Comparison of ENCODE assay signal across 11 cellular contexts in the genomic region with DNA sequence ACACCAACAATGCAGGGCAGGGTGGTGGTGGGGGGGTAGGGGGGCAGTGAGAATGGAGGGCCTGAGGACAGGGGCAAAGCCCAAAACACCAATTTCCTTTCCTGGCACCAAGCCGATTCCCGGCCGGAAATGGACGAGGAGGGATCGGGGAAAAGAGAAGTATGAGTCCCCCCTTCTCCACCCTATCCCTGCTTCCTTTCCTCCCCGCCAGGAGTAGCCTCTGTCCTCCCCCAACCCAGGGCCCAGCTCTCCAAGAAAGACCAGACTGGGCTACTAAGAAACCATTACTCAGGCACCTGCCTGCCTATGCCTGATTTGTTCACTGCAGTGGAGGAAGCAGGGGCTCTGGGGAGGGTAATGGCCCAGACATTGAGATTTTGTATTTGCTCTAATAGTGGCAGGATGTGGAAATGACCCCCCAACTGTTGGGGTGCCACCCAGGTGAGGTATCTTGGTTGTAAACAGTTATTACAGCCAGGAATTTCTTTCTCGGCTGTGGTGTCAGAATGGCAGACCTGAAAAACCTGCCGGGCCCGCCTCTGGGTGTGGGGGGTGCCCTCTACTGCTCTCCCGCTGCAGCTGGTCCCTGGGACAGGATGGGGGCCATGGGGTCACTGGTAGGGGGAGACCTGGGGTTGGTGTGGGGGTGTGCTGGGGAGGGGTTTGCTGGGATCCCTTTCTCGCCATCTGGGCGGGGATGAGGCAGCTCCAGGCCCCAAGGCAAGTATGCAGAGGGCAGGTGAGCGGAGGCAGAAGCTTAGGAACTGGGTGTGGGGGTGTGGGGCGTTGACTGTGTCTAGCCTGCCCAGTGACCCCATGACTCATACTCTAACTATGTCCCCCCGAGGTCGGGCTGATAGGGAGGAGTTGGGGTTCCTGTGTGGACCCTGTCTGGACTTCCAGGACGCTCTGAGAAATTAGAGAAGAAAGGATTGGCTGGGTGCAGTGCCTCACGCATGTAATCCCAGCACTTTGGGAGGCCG. TPM values are rescaled to one million over a fixed set of nuclear protein-coding genes. Genes with fewer than 3 reads are reported as not detected.
A peak's percentile ranks its signal among the peaks of the same experiment; 100 is the strongest.
DNase-seq lines count a peak whose midpoint lies in the region; ATAC-seq and TF ChIP-seq lines count a peak whose summit lies in the region.
"Had no signal": no experiment of that assay in that cellular context is flagged by ENCODE, and none has a peak within 500 bp of the region (broad histone marks: within the 10 kb centered on the region; RNA-seq: fewer than 3 reads in every experiment).

No MANE protein-coding gene starts in this region.

- H3K4me3 Mint-ChIP-seq in Calu3 (ENCODE audit: low read depth, unreplicated experiment): peak overlapping the region; percentile 88

- peak overlapping the region; percentile 25 for H3K4me3 ChIP-seq in colonic mucosa
- H3K4me3 ChIP-seq in lung: peak overlapping the region; percentile 5

- BruUV-seq in Calu3 (replicated peaks; lab: Mats Ljungman, UMichigan): TSS peak; percentile 34

- DNase-seq in Calu3: peak; percentile 64
- no peak for DNase-seq in colonic mucosa
- no peak for DNase-seq in lung (ENCODE audit: low spot score)
- no peak for DNase-seq in NCI-H510A (lab: John Stamatoyannopoulos, UW)
- DNase-seq in GM20000 (ENCODE audit: low spot score): no peak
- DNase-seq: erythroblast; GF-D8; mesenchymal stem cell; NCI-H1694 treated with DMSO at 0.1 percent for 48 hours; stimulated activated naive CD4-positive, alpha-beta T cell treated with Interleukin-2 at 50 U/mL for 16 hours had no signal

- intact Hi-C loops in Calu3 (cut with micrococcal nuclease; ENCODE audit: unreplicated experiment): no loop called here
- intact Hi-C loops in colonic mucosa (cut with DNase I): no loop called here

- CTCF ChIA-PET in Calu3 (lab: Charles Lee): interaction anchor here (0.7 to 0.9 kb wide), 2 partner anchors 11 to 96 kb away, joined by 3 read pairs; no protein-coding TSS in a partner anchor

- no peak for TF ChIP-seq CTCF in Calu3 (IDR thresholded peaks at IDR 0.05; ENCODE audit: unreplicated experiment)
- no peak for TF ChIP-seq CTCF in colonic mucosa (IDR thresholded peaks at IDR 0.05)
- no peak for TF ChIP-seq CTCF in lung (IDR thresholded peaks at IDR 0.05; ENCODE audit: control extremely low read depth, extremely low read depth)
- no peak for TF ChIP-seq CTCF in GM20000 (IDR thresholded peaks at IDR 0.05; ENCODE audit: extremely low read depth, missing control alignments)

- H3K27me3 ChIP-seq in colonic mucosa: no peaks in the 10 kb centered on the region
- H3K27me3 ChIP-seq in lung (ENCODE audit: control insufficient read depth, insufficient read depth): no peaks in the 10 kb centered on the region

- WGBS in lung, 2 donors: 64 to 68% methylated on average over 8 to 19 of the region's 19 CpGs

- ATAC-seq in lung (ENCODE audit: insufficient read depth, low FRiP score) (no peak), GM18505 (IDR thresholded peaks at IDR 0.05; ENCODE audit: unreplicated experiment) (no peak)

- H3K9ac ChIP-seq in colonic mucosa (ENCODE audit: low read depth in 2 of 2, low read length in 2 of 2): peak overlapping the region; percentile 61 to 75

- H3K27ac ChIP-seq in colonic mucosa (peak overlapping the region; percentile 67), lung (ENCODE audit: low read depth in 1 of 2, low read length in 1 of 2) (peak overlapping the region in 1 of 2 donors; percentile 84)

- H3K27me3 Mint-ChIP-seq in Calu3 (ENCODE audit: unreplicated experiment): no peaks in the 10 kb centered on the region

- peaks cover 18% of the 10 kb centered on the region for H3K4me1 Mint-ChIP-seq in Calu3 (ENCODE audit: low read depth, unreplicated experiment)

- peaks cover 26% of the 10 kb centered on the region for H3K36me3 Mint-ChIP-seq in Calu3 (ENCODE audit: insufficient read depth, unreplicated experiment)

- H3K27ac Mint-ChIP-seq in Calu3 (ENCODE audit: unreplicated experiment): peak overlapping the region; percentile 74

- H3K36me3 ChIP-seq in colonic mucosa (no peaks in the 10 kb centered on the region), lung (ENCODE audit: control insufficient read depth in 2 of 2, insufficient read depth in 2 of 2, low read length in 2 of 2) (no peaks in the 10 kb centered on the region)

- no peaks in the 10 kb centered on the region for H3K9me3 ChIP-seq in colonic mucosa
- H3K9me3 ChIP-seq in lung (ENCODE audit: control insufficient read depth in 2 of 2, insufficient read depth in 1 of 2, low read length in 1 of 2): peaks cover 0 to 5% of the 10 kb centered on the region in 2 donors

- H3K4me1 ChIP-seq in colonic mucosa (no peaks in the 10 kb centered on the region), lung (ENCODE audit: control insufficient read depth in 2 of 2, insufficient read depth in 2 of 2, low read length in 2 of 2) (no peaks in the 10 kb centered on the region)

- no peak for TF ChIP-seq POLR2A in GM18505 (IDR thresholded peaks at IDR 0.05; ENCODE audit: borderline replicate concordance, extremely low read depth, insufficient read depth, insufficient read length)

- no peaks in the 10 kb centered on the region for H3K9me3 Mint-ChIP-seq in Calu3 (ENCODE audit: low read depth, unreplicated experiment)

RNA-seq across cellular contexts. Expression of a gene that starts 0.7 kb away (rescaled TPM):
- total RNA-seq in Calu3 (2022) (30.8 and 39.0 TPM in 2 replicates), colonic mucosa (10 to 100 TPM; 11.3 to 11.8 TPM), lung (10 to 100 TPM in 1 of 2 donors, 1 to 10 TPM in 1; 5.3 to 11.3 TPM)
- polyA plus RNA-seq in lung: 1 to 10 TPM; 3.8 to 5.1 TPM

RNA-seq across cellular contexts. Expression of a gene that starts 14.3 kb away (rescaled TPM):
- total RNA-seq in Calu3 (2022) (11.5 and 16.1 TPM in 2 replicates), colonic mucosa (1 to 10 TPM; 7.0 to 9.9 TPM), lung (10 to 100 TPM in 1 of 2 donors, 1 to 10 TPM in 1; 5.6 to 40.8 TPM)
- 10 to 100 TPM; 36.6 to 37.2 TPM for polyA plus RNA-seq in lung

RNA-seq across cellular contexts. Expression of a gene that starts 16.3 kb away (rescaled TPM):
- total RNA-seq in Calu3 (2022) (32.2 and 35.1 TPM in 2 replicates), colonic mucosa (10 to 100 TPM; 22.4 to 28.5 TPM), lung (10 to 100 TPM; 28.4 to 51.5 TPM)
- 10 to 100 TPM; 34.0 to 63.7 TPM for polyA plus RNA-seq in lung

RNA-seq across cellular contexts. Expression of a gene that starts 20.2 kb away (rescaled TPM):
- total RNA-seq in Calu3 (2022) (42.7 and 59.3 TPM in 2 replicates), colonic mucosa (10 to 100 TPM; 40.6 to 46.9 TPM), lung (10 to 100 TPM; 48.1 to 71.4 TPM)
- polyA plus RNA-seq in lung: 10 to 100 TPM; 58.5 to 70.1 TPM

RNA-seq across cellular contexts. Expression of a gene that starts 57.4 kb away (rescaled TPM):
- total RNA-seq in Calu3 (2022) (92.8 and 97.8 TPM in 2 replicates), colonic mucosa (10 to 100 TPM; 32.0 to 36.9 TPM), lung (10 to 100 TPM; 29.2 to 48.9 TPM)
- polyA plus RNA-seq in lung: 10 to 100 TPM; 30.3 to 38.1 TPM
